ENCODE assay signal across 23 cellular contexts in the genomic region with DNA sequence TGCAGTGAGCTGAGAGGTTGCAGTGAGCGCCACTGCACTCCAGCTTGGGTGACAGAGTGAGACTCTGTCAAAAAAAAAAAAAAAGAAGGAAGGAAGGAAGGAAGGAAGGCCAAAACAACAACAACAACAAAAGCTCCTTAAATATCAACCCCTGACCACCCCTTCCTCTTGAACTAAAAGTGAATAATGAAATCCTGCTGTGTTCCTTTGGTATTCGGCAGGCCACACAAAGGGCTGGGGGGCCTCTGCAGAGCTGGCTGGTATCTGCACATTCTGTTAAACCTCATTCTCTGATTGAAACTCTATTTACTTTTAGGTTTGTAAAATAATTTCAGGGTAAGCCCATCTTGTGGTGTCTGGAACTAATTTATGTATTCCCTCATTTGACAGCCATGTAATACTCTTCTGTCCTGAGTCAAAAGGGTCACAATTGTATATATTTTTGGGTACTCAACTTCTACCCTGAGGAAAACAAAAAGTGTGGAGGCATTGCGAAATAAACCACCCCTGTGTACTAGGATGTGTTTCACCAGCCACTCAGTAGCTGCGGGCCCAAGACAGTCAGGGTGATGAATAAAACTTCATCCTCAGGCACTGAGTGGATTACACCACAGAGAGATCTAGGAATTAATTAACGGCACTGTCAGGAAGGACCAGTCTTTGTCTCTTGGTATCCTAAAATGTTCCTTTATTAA.
"Had no signal": no experiment of that assay in that cellular context is flagged by ENCODE, and none has a peak within 500 bp of the region (broad histone marks: within the 10 kb centered on the region; RNA-seq: fewer than 3 reads in every experiment).

No MANE protein-coding gene starts in this region.

- H3K27ac Mint-ChIP-seq: activated CD4-positive, alpha-beta memory T cell treated with anti-CD3 and anti-CD28 coated beads for 36 hours; activated naive CD4-positive, alpha-beta T cell treated with anti-CD3 and anti-CD28 coated beads for 36 hours; activated naive CD8-positive, alpha-beta T cell treated with anti-CD3 and anti-CD28 coated beads, Interleukin-2, amount 10 ng/mL, durations not matched to agents 7 days and 5 days; activated T-cell treated with anti-CD3 and anti-CD28 coated beads, Interleukin-2, amount 50 U/mL, for 72 hours; memory B cell; nephron; stimulated activated naive CD8-positive, alpha-beta T cell treated with anti-CD3 and anti-CD28 coated beads, Interleukin-15, Interleukin-2, amounts not matched to agents 100 ng/mL and 50 ng/mL, for 24 hours; T-helper 17 cell had no signal

- H3K9me3 Mint-ChIP-seq: activated CD4-positive, alpha-beta memory T cell treated with anti-CD3 and anti-CD28 coated beads for 36 hours; activated naive CD4-positive, alpha-beta T cell treated with anti-CD3 and anti-CD28 coated beads for 36 hours; activated naive CD8-positive, alpha-beta T cell treated with anti-CD3 and anti-CD28 coated beads, Interleukin-2, amount 10 ng/mL, durations not matched to agents 7 days and 5 days; activated T-cell treated with anti-CD3 and anti-CD28 coated beads, Interleukin-2, amount 50 U/mL, for 72 hours; memory B cell; stimulated activated naive CD8-positive, alpha-beta T cell treated with anti-CD3 and anti-CD28 coated beads, Interleukin-15, Interleukin-2, amounts not matched to agents 100 ng/mL and 50 ng/mL, for 24 hours had no signal

- H3K4me3 ChIP-seq: coronary artery, thyroid gland, upper lobe of right lung had no signal

- H3K27me3 Mint-ChIP-seq: activated naive CD8-positive, alpha-beta T cell treated with anti-CD3 and anti-CD28 coated beads, Interleukin-2, amount 10 ng/mL, durations not matched to agents 7 days and 5 days had no signal

- H3K36me3 Mint-ChIP-seq: activated CD4-positive, alpha-beta memory T cell treated with anti-CD3 and anti-CD28 coated beads for 36 hours; activated naive CD8-positive, alpha-beta T cell treated with anti-CD3 and anti-CD28 coated beads, Interleukin-2, amount 10 ng/mL, durations not matched to agents 7 days and 5 days; memory B cell had no signal

- DNase-seq: activated CD4-positive, alpha-beta memory T cell treated with anti-CD3 and anti-CD28 coated beads for 36 hours; activated CD4-positive, alpha-beta T cell treated with anti-CD3 and anti-CD28 coated beads for 48 hours; activated effector memory CD4-positive, alpha-beta T cell treated with Interleukin-2 at 50 U/mL for 16 hours; activated naive CD4-positive, alpha-beta T cell treated with anti-CD3 and anti-CD28 coated beads for 36 hours; activated naive CD8-positive, alpha-beta T cell treated with anti-CD3 and anti-CD28 coated beads, Interleukin-2, amount 10 ng/mL, durations not matched to agents 7 days and 5 days; activated T-cell treated with anti-CD3 and anti-CD28 coated beads, Interleukin-2, amount 50 U/mL, for 72 hours; amygdala; cerebellar nuclear complex; foreskin melanocyte; hypothalamus; left colon; nucleus accumbens; right cardiac atrium; stimulated activated CD4-positive, alpha-beta T cell treated with anti-CD3 and anti-CD28 coated beads, Interleukin-4, amount 100 ng/mL, for 4 hours; substantia nigra; T-helper 17 cell; thyroid gland; upper lobe of right lung had no signal

- H3K4me1 ChIP-seq: parathyroid adenoma, thyroid gland, upper lobe of right lung had no signal

- H3K9ac ChIP-seq: parathyroid adenoma had no signal

- H3K4me1 Mint-ChIP-seq: activated naive CD8-positive, alpha-beta T cell treated with anti-CD3 and anti-CD28 coated beads, Interleukin-2, amount 10 ng/mL, durations not matched to agents 7 days and 5 days; T-helper 17 cell had no signal

- H3K9me3 ChIP-seq: thyroid gland, upper lobe of right lung had no signal

- H3K27ac ChIP-seq: coronary artery, parathyroid adenoma, thyroid gland, upper lobe of right lung had no signal

- H3K27me3 ChIP-seq: thyroid gland, upper lobe of right lung had no signal

- H3K4me3 Mint-ChIP-seq: activated CD4-positive, alpha-beta memory T cell treated with anti-CD3 and anti-CD28 coated beads for 36 hours; activated naive CD4-positive, alpha-beta T cell treated with anti-CD3 and anti-CD28 coated beads for 36 hours; activated naive CD8-positive, alpha-beta T cell treated with anti-CD3 and anti-CD28 coated beads, Interleukin-2, amount 10 ng/mL, durations not matched to agents 7 days and 5 days; activated T-cell treated with anti-CD3 and anti-CD28 coated beads, Interleukin-2, amount 50 U/mL, for 72 hours; memory B cell; nephron; stimulated activated naive CD8-positive, alpha-beta T cell treated with anti-CD3 and anti-CD28 coated beads, Interleukin-15, Interleukin-2, amounts not matched to agents 100 ng/mL and 50 ng/mL, for 24 hours; T-helper 17 cell had no signal

- H3K36me3 ChIP-seq: thyroid gland, upper lobe of right lung had no signal
